19 cellular contexts compared by ENCODE assay signal in the genomic region with DNA sequence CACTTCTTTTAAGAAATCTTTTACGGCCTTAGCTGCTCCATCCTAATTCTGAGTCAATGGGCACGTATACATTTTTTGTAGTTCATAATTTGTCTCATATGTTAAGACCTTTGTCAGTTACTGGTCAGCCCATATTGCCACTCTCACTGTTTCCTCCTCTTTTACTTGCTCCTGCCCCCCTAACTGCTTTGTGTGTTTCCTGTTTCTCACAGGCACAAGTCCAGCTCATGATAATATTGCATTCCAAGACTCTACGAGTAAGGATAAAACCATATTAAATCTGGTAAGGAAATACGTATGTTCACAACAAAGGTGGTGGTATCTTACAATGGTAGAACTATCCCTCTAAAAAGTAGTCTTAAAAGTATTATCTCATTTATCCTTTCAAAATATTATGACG.
"Had no signal": no experiment of that assay in that cellular context is flagged by ENCODE, and none has a peak within 500 bp of the region (broad histone marks: within the 10 kb centered on the region; RNA-seq: fewer than 3 reads in every experiment).

No MANE protein-coding gene starts in this region.

- H3K36me3 ChIP-seq: right atrium auricular region, tibial artery had no signal

- ATAC-seq: activated CD8-positive, alpha-beta memory T cell treated with anti-CD3 and anti-CD28 coated beads, Interleukin-2, amount 10 ng/mL, durations not matched to agents 7 days and 5 days; activated naive CD8-positive, alpha-beta T cell treated with anti-CD3 and anti-CD28 coated beads, Interleukin-2, amount 50 U/mL, for 24 hours; effector memory CD8-positive, alpha-beta T cell; heart right ventricle; left colon; lower lobe of right lung; naive thymus-derived CD4-positive, alpha-beta T cell; T-helper 17 cell had no signal

- H3K9me3 ChIP-seq: esophagus squamous epithelium, heart right ventricle, lower lobe of right lung, right atrium auricular region, tibial artery had no signal

- H3K27ac ChIP-seq: dorsolateral prefrontal cortex, esophagus squamous epithelium, lower lobe of right lung, right atrium auricular region, tibial artery had no signal

- DNase-seq: activated CD4-positive, alpha-beta memory T cell treated with anti-CD3 and anti-CD28 coated beads, Interleukin-2, amount 10 ng/mL, durations not matched to agents 7 days and 5 days; activated CD4-positive, alpha-beta T cell treated with anti-CD3 and anti-CD28 coated beads for 48 hours; activated CD4-positive, CD25-positive, alpha-beta regulatory T cell; activated CD8-positive, alpha-beta memory T cell treated with anti-CD3 and anti-CD28 coated beads, Interleukin-2, amount 10 ng/mL, durations not matched to agents 7 days and 5 days; activated effector memory CD4-positive, alpha-beta T cell treated with anti-CD3 and anti-CD28 coated beads, Interleukin-2, amount 50 U/mL, for 16 hours; activated naive CD4-positive, alpha-beta T cell treated with anti-CD3 and anti-CD28 coated beads, Interleukin-2, amount 50 U/mL, for 16 hours; activated naive CD8-positive, alpha-beta T cell treated with anti-CD3 and anti-CD28 coated beads, Interleukin-2, amount 50 U/mL, for 24 hours; activated T-cell treated with anti-CD3 and anti-CD28 coated beads for 4 hours; dorsolateral prefrontal cortex; effector memory CD8-positive, alpha-beta T cell; esophagus squamous epithelium; heart right ventricle; left colon; lower lobe of right lung; naive thymus-derived CD4-positive, alpha-beta T cell; stimulated activated CD4-positive, alpha-beta T cell treated with anti-CD3 and anti-CD28 coated beads, Interleukin-4, amount 100 ng/mL, for 24 hours; T-helper 17 cell; tibial artery had no signal

- H3K4me3 ChIP-seq: dorsolateral prefrontal cortex, esophagus squamous epithelium, heart right ventricle, lower lobe of right lung, right atrium auricular region, tibial artery had no signal

- H3K27me3 ChIP-seq: dorsolateral prefrontal cortex, esophagus squamous epithelium, heart right ventricle, right atrium auricular region, tibial artery had no signal

- H3K4me1 ChIP-seq: esophagus squamous epithelium, lower lobe of right lung, right atrium auricular region, tibial artery had no signal
